ENCODE assay signal across 1 cellular context in genomic region chr7:73774923-73775322, GRCh38.
TF ChIP-seq lines count a peak whose summit lies in the region.

No MANE protein-coding gene starts in this region.

TF ChIP-seq in K562, 482 proteins besides CTCF, POLR2A, EP300 and RAD21 (continued from another document and continues in another):
- no peak for TF ChIP-seq CHD7 (IDR thresholded peaks at IDR 0.05; ENCODE audit: low read depth, low read length)
- TF ChIP-seq MNT (conservative IDR thresholded peaks at IDR 0.05), result 0 out of 4 replicates have a peak, but pooled peaks of 1 of the 2 experiments have one; percentile 25
- TF ChIP-seq THAP7 (CRISPR knock-in tag; IDR thresholded peaks at IDR 0.05), result no peak
- TF ChIP-seq ZNF165 (CRISPR knock-in tag; IDR thresholded peaks at IDR 0.05; ENCODE audit: borderline replicate concordance), result no peak
- TF ChIP-seq ELF1 (tag; IDR thresholded peaks at IDR 0.05), result no peak
- TF ChIP-seq ZNF77 (CRISPR knock-in tag; IDR thresholded peaks at IDR 0.05), result no peak
- TF ChIP-seq HDAC3 (IDR thresholded peaks at IDR 0.05; ENCODE audit: borderline replicate concordance, partially characterized antibody), result no peak
- peak; percentile 86 for TF ChIP-seq SMARCA4 (IDR thresholded peaks at IDR 0.05)
- no peak for TF ChIP-seq ZBTB26 (CRISPR knock-in tag; IDR thresholded peaks at IDR 0.05)
- no peak for TF ChIP-seq ZBTB2 (IDR thresholded peaks at IDR 0.05)
- peak; percentile 88 for TF ChIP-seq JUND (IDR thresholded peaks at IDR 0.05; ENCODE audit: borderline replicate concordance, low read depth, low read length)
- TF ChIP-seq JUND (tag; IDR thresholded peaks at IDR 0.05; ENCODE audit: borderline replicate concordance, low read depth, low read length), result peak; percentile 87
- peak; percentile 61 for TF ChIP-seq CBFA2T3 (IDR thresholded peaks at IDR 0.05)
- no peak for TF ChIP-seq NR4A1 (CRISPR knock-in tag; IDR thresholded peaks at IDR 0.05)
- TF ChIP-seq NR4A1 (tag; IDR thresholded peaks at IDR 0.05), result no peak
- no peak for TF ChIP-seq MEF2D (tag; conservative IDR thresholded peaks at IDR 0.05; ENCODE audit: low read depth)
- TF ChIP-seq GMEB1 (CRISPR knock-in tag; IDR thresholded peaks at IDR 0.05), result no peak
- no peak for TF ChIP-seq MYC (IDR thresholded peaks at IDR 0.05; ENCODE audit: low read depth, low read length)
- TF ChIP-seq MYC (CRISPR knock-in tag; IDR thresholded peaks at IDR 0.05; ENCODE audit: borderline replicate concordance, low read depth), result no peak
- no peak for TF ChIP-seq SPI1 (IDR thresholded peaks at IDR 0.05; ENCODE audit: borderline replicate concordance, low read depth, low read length)
- TF ChIP-seq RCOR1 (IDR thresholded peaks at IDR 0.05; ENCODE audit: borderline replicate concordance in 1 of 2, low read depth in 2 of 2, low read length in 2 of 2), result 0 out of 4 replicates have a peak, but pooled peaks of 1 of the 2 experiments have one; percentile 21
- peak; percentile 59 for TF ChIP-seq SMARCC2 (IDR thresholded peaks at IDR 0.05; ENCODE audit: low read depth)
- TF ChIP-seq MAX (CRISPR knock-in tag; IDR thresholded peaks at IDR 0.05), result no peak
- no peak for TF ChIP-seq BCOR (IDR thresholded peaks at IDR 0.05)
- TF ChIP-seq MTA3 (IDR thresholded peaks at IDR 0.05; ENCODE audit: borderline replicate concordance), result no peak
- TF ChIP-seq SIN3A (IDR thresholded peaks at IDR 0.05; ENCODE audit: borderline replicate concordance in 2 of 2, control insufficient read depth in 1 of 2, low read depth in 2 of 2, low read length in 2 of 2), result no peak
- peak; percentile 75; the same call in 1 of the 2 replicates for TF ChIP-seq PHF21A (IDR thresholded peaks at IDR 0.05; ENCODE audit: borderline replicate concordance, low read depth)
- TF ChIP-seq DPF2 (IDR thresholded peaks at IDR 0.05), result peak; percentile 91
- TF ChIP-seq MAFK (IDR thresholded peaks at IDR 0.05; ENCODE audit: low read length), result peak; percentile 99
- TF ChIP-seq CHAMP1 (IDR thresholded peaks at IDR 0.05), result no peak
- TF ChIP-seq SOX6 (IDR thresholded peaks at IDR 0.05), result no peak
- TF ChIP-seq HOXB6 (CRISPR knock-in tag; IDR thresholded peaks at IDR 0.05; ENCODE audit: borderline replicate concordance), result no peak
- no peak for TF ChIP-seq ETV6 (IDR thresholded peaks at IDR 0.05; ENCODE audit: borderline replicate concordance in 1 of 2, low read depth in 2 of 2, low read length in 1 of 2)
- no peak for TF ChIP-seq ETV6 (CRISPR knock-in tag; IDR thresholded peaks at IDR 0.05; ENCODE audit: borderline replicate concordance)
- no peak for TF ChIP-seq BCL6 (CRISPR knock-in tag; IDR thresholded peaks at IDR 0.05)
- TF ChIP-seq MEIS2 (IDR thresholded peaks at IDR 0.05; ENCODE audit: partially characterized antibody), result no peak
- no peak for TF ChIP-seq PML (IDR thresholded peaks at IDR 0.05; ENCODE audit: low read length)
- TF ChIP-seq SMARCB1 (IDR thresholded peaks at IDR 0.05; ENCODE audit: insufficient read length, low read depth), result no peak
- no peak for TF ChIP-seq XRCC5 (IDR thresholded peaks at IDR 0.05; ENCODE audit: low read depth, low read length)
- no peak for TF ChIP-seq STAT5A (IDR thresholded peaks at IDR 0.05; ENCODE audit: borderline replicate concordance, low read length)
- TF ChIP-seq TFAM (CRISPR knock-in tag; conservative IDR thresholded peaks at IDR 0.05), result no peak
- no peak for TF ChIP-seq TEAD2 (tag; IDR thresholded peaks at IDR 0.05)
- TF ChIP-seq ZNF699 (CRISPR knock-in tag; IDR thresholded peaks at IDR 0.05; ENCODE audit: insufficient replicate concordance), result no peak
- TF ChIP-seq ADNP (tag; IDR thresholded peaks at IDR 0.05), result 0 out of 2 replicates have a peak, but pooled peaks have one; percentile 15
- peak; percentile 100 for TF ChIP-seq MAFG (tag; conservative IDR thresholded peaks at IDR 0.05)
- TF ChIP-seq DDX20 (tag; IDR thresholded peaks at IDR 0.05; ENCODE audit: low read depth), result no peak
